10 cellular contexts compared by ENCODE assay signal in the genomic region with DNA sequence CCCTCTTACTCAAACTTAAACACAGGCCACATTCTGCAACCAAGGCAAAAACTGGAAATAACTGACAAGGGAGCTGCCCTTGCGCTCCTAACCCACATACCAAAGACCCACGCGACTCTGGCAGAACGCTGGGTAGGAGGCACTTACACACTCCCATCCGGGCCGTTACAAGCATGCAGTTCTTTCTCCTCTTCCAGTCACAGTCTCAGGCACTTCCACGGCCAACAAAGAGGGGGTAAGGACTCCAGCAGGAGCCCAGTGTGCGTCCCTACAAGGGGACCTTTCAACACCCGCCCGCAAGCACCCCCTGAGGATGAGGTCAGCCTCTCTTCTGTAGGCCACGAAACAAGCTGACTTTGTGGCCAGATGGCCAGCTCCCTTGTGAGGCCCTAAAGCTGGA. TPM values are rescaled to one million over a fixed set of nuclear protein-coding genes. Genes with fewer than 3 reads are reported as not detected.
A peak's percentile ranks its signal among the peaks of the same experiment; 100 is the strongest.
DNase-seq lines count a peak whose midpoint lies in the region; ATAC-seq and TF ChIP-seq lines count a peak whose summit lies in the region.
"Had no signal": no experiment of that assay in that cellular context is flagged by ENCODE, and none has a peak within 500 bp of the region (broad histone marks: within the 10 kb centered on the region; RNA-seq: fewer than 3 reads in every experiment).

No MANE protein-coding gene starts in this region.

- no peak for DNase-seq in activated naive CD4-positive, alpha-beta T cell treated with Interleukin-2 at 50 U/mL for 16 hours
- peak; percentile 12 for DNase-seq in fibroblast of mammary gland (ENCODE audit: low read depth)
- no peak for DNase-seq in neuronal stem cell (ENCODE audit: low spot score)
- DNase-seq in vagina (ENCODE audit: extremely low spot score in 2 of 2), result no peak
- no peak for DNase-seq in central memory CD4-positive, alpha-beta T cell
- no peak for DNase-seq in DMS 273 treated with DMSO at 0.1 percent for 48 hours (lab: John Stamatoyannopoulos, UW)
- DNase-seq: NCI-H2081, pancreas had no signal

- no peak overlapping the region for H3K23ac ChIP-seq in neuronal stem cell (ENCODE audit: low read depth, low read length, poor library complexity)

- peaks cover 0 to 3% of the 10 kb centered on the region in 2 donors for H3K9me3 ChIP-seq in neuronal stem cell (replicated peaks in 1 of 2; ENCODE audit: control insufficient read depth in 2 of 2, insufficient read depth in 1 of 2, low read depth in 1 of 2, low read length in 2 of 2)
- H3K9me3 ChIP-seq in vagina, result no peaks in the 10 kb centered on the region
- H3K9me3 ChIP-seq: pancreas had no signal

- ATAC-seq in GM19023 (IDR thresholded peaks at IDR 0.05; ENCODE audit: unreplicated experiment), result no peak

- peak overlapping the region; percentile 83 for H3K27ac Mint-ChIP-seq in activated naive CD4-positive, alpha-beta T cell treated with anti-CD3 and anti-CD28 coated beads, Interleukin-2, amount 50 U/mL, for 24 hours

- H3K4me1 ChIP-seq in neuronal stem cell (ENCODE audit: control insufficient read depth in 2 of 2, insufficient read depth in 1 of 2, low read depth in 1 of 2, low read length in 2 of 2), result peaks cover 12% of the 10 kb centered on the region in 2 donors
- peaks cover 32% of the 10 kb centered on the region for H3K4me1 ChIP-seq in vagina

- no peak overlapping the region for H3K9ac ChIP-seq in neuronal stem cell (ENCODE audit: low read depth, low read length, poor library complexity)

- H3K4me3 ChIP-seq in fibroblast of mammary gland (ENCODE audit: control insufficient read depth, low read depth, low read length) (no peak overlapping the region), neuronal stem cell (ENCODE audit: low read length in 2 of 2) (peak overlapping the region in 1 of 2 donors; percentile 18), vagina (no peak overlapping the region)
- H3K4me3 ChIP-seq: pancreas had no signal

- H2BK5ac ChIP-seq in neuronal stem cell (ENCODE audit: low read length), result no peak overlapping the region

- H3K27me3 ChIP-seq in neuronal stem cell (ENCODE audit: control insufficient read depth in 3 of 3, insufficient read depth in 3 of 3, low read depth in 1 of 3, low read length in 3 of 3) (peaks cover 0 to 26% (median 0%) of the 10 kb centered on the region in 3 experiments), vagina (no peaks in the 10 kb centered on the region)
- H3K27me3 ChIP-seq: pancreas had no signal

- no peak overlapping the region for H2BK12ac ChIP-seq in neuronal stem cell (ENCODE audit: low read length)

- no peak overlapping the region for H2AK5ac ChIP-seq in neuronal stem cell (ENCODE audit: low read depth, low read length)

- no peak overlapping the region for H3K4ac ChIP-seq in neuronal stem cell (ENCODE audit: low read length)

- no CpG with 5 or more reads among the region's 11 CpGs for WGBS in neuronal stem cell (ENCODE audit: extremely low coverage in 2 of 2, insufficient read length in 2 of 2, insufficient replicate concordance in 1 of 2), 2 donors

- H3K27me3 Mint-ChIP-seq in activated naive CD4-positive, alpha-beta T cell treated with anti-CD3 and anti-CD28 coated beads, Interleukin-2, amount 50 U/mL, for 24 hours, result no peaks in the 10 kb centered on the region

- H3K27ac ChIP-seq in neuronal stem cell (replicated peaks; ENCODE audit: low read length), result peak overlapping the region; percentile 10
- peak overlapping the region; percentile 14 for H3K27ac ChIP-seq in vagina
- H3K27ac ChIP-seq: pancreas had no signal

- intact Hi-C loops in vagina (cut with DNase I), result no loop called here

- H2AFZ ChIP-seq in neuronal stem cell (ENCODE audit: low read length), result no peak overlapping the region

- H2BK120ac ChIP-seq in neuronal stem cell (ENCODE audit: low read depth, low read length), result no peak overlapping the region

- H3K36me3 Mint-ChIP-seq in activated naive CD4-positive, alpha-beta T cell treated with anti-CD3 and anti-CD28 coated beads, Interleukin-2, amount 50 U/mL, for 24 hours, result peaks cover 16% of the 10 kb centered on the region

- peak overlapping the region; percentile 24 for H3K4me3 Mint-ChIP-seq in activated naive CD4-positive, alpha-beta T cell treated with anti-CD3 and anti-CD28 coated beads, Interleukin-2, amount 50 U/mL, for 24 hours

- TF ChIP-seq CTCF in fibroblast of mammary gland (conservative IDR thresholded peaks at IDR 0.05; ENCODE audit: control insufficient read depth, insufficient read depth, low read depth, low read length) (no peak), vagina (IDR thresholded peaks at IDR 0.05) (no peak)

- no peak overlapping the region for H4K8ac ChIP-seq in neuronal stem cell (ENCODE audit: low read depth, low read length)

- H3K4me1 Mint-ChIP-seq in activated naive CD4-positive, alpha-beta T cell treated with anti-CD3 and anti-CD28 coated beads, Interleukin-2, amount 50 U/mL, for 24 hours, result peaks cover 89% of the 10 kb centered on the region

- peak overlapping the region; percentile 9 for H3K18ac ChIP-seq in neuronal stem cell (ENCODE audit: low read length)

- no peak for TF ChIP-seq POLR2A in vagina (IDR thresholded peaks at IDR 0.05)

- no peak overlapping the region for H2BK15ac ChIP-seq in neuronal stem cell (ENCODE audit: low read length)

- H3K4me2 ChIP-seq in neuronal stem cell (ENCODE audit: insufficient read depth, low read length, poor library complexity, severe bottlenecking), result no peak overlapping the region

- no peak overlapping the region for H3K14ac ChIP-seq in neuronal stem cell (ENCODE audit: low read length)

- no peaks in the 10 kb centered on the region for H3K9me3 Mint-ChIP-seq in activated naive CD4-positive, alpha-beta T cell treated with anti-CD3 and anti-CD28 coated beads, Interleukin-2, amount 50 U/mL, for 24 hours

- H3K36me3 ChIP-seq in neuronal stem cell (replicated peaks in 1 of 2; ENCODE audit: control insufficient read depth in 2 of 2, insufficient read depth in 2 of 2, low read length in 2 of 2), result peaks cover 2 to 9% of the 10 kb centered on the region in 2 donors
- H3K36me3 ChIP-seq in vagina, result peaks cover 0 to 18% of the 10 kb centered on the region in 2 donors
- H3K36me3 ChIP-seq: pancreas had no signal

- no peak overlapping the region for H4K91ac ChIP-seq in neuronal stem cell (ENCODE audit: low read depth, low read length, poor library complexity)

- peaks cover 2% of the 10 kb centered on the region for H3K79me1 ChIP-seq in neuronal stem cell (ENCODE audit: low read depth, low read length)

RNA-seq across cellular contexts. Expression of gene SERINC5, which starts 57.4 kb away (rescaled TPM):
- polyA plus RNA-seq in neuronal stem cell (2013, experiment 1 of 2), result 29.3 TPM
- 30.3 TPM for polyA plus RNA-seq in neuronal stem cell (2013, experiment 2 of 2)
- 35.6 TPM for total RNA-seq in vagina
